ENCODE assay signal across 27 cellular contexts in genomic region chr6:1103945-1104623, GRCh38.
A peak's percentile ranks its signal among the peaks of the same experiment; 100 is the strongest.
DNase-seq lines count a peak whose midpoint lies in the region; TF ChIP-seq lines count a peak whose summit lies in the region.
"Had no signal": no experiment of that assay in that cellular context is flagged by ENCODE, and none has a peak within 500 bp of the region (broad histone marks: within the 10 kb centered on the region; RNA-seq: fewer than 3 reads in every experiment).

No MANE protein-coding gene starts in this region.

- H3K4me3 ChIP-seq in coronary artery = no peak overlapping the region
- H3K4me3 ChIP-seq: A549, colonic mucosa, esophagus muscularis mucosa, Peyer's patch, psoas muscle, stomach, thyroid gland had no signal

- DNase-seq in AG08395 (ENCODE audit: low spot score) (peak; percentile 56), H4 (ENCODE audit: low spot score) (peak; percentile 14), astrocyte of the hippocampus (ENCODE audit: low read depth, low spot score) (peak; percentile 7), iPS-NIHi7 (ENCODE audit: extremely low spot score) (peak; percentile 50), coronary artery (ENCODE audit: low spot score) (no peak), SHP77 treated with DMSO at 0.1 percent for 48 hours (lab: John Stamatoyannopoulos, UW) (no peak), NCI-H187 treated with DMSO at 0.1 percent for 48 hours (lab: John Stamatoyannopoulos, UW) (no peak), ecto neural progenitor cell (ENCODE audit: low spot score) (no peak)
- DNase-seq: activated CD4-positive, alpha-beta T cell treated with anti-CD3 and anti-CD28 coated beads, Interleukin-2, amount 50 U/mL, for 48 hours; activated CD8-positive, alpha-beta memory T cell treated with anti-CD3 and anti-CD28 coated beads, Interleukin-2, amount 50 U/mL, for 4 hours; activated naive CD4-positive, alpha-beta T cell treated with anti-CD3 and anti-CD28 coated beads for 36 hours; BE2C; CD8-positive, alpha-beta memory T cell; colonic mucosa; foreskin melanocyte; GDM1; Karpas-422; mesenchymal stem cell; NCI-H187; NCI-H524; Peyer's patch; psoas muscle; stomach had no signal

- no peak overlapping the region for H3K27ac ChIP-seq in coronary artery
- H3K27ac ChIP-seq: A549, colonic mucosa, esophagus muscularis mucosa, neutrophil, Peyer's patch, psoas muscle, stomach had no signal

- TF ChIP-seq CTCF in coronary artery (IDR thresholded peaks at IDR 0.05) = no peak

Comparison
In these comparisons a context has a peak if more than half of its experiments do, and no peak if none do; other contexts are left out.
1. DNase-seq: peak in AG08395 (single experiment), H4 (single experiment), astrocyte of the hippocampus (single experiment) and iPS-NIHi7 (single experiment); none in coronary artery (single experiment), SHP77 treated with DMSO at 0.1 percent for 48 hours (single experiment), NCI-H187 treated with DMSO at 0.1 percent for 48 hours (single experiment) and ecto neural progenitor cell (single experiment).